ENCODE assay signal across 22 cellular contexts in genomic region chr18:9871244-9871746, GRCh38. TPM values are rescaled to one million over a fixed set of nuclear protein-coding genes. Genes with fewer than 3 reads are reported as not detected.
"Had no signal": no experiment of that assay in that cellular context is flagged by ENCODE, and none has a peak within 500 bp of the region (broad histone marks: within the 10 kb centered on the region; RNA-seq: fewer than 3 reads in every experiment).

No MANE protein-coding gene starts in this region.

- H3K9me3 Mint-ChIP-seq: natural killer cell treated with Interleukin-12 subunit alpha and Interleukin-12 subunit beta and Interleukin-15 and Interleukin-18, amount 100 ng/mL, for 72 hours had no signal

- H3K4me3 ChIP-seq: sigmoid colon, stomach, upper lobe of right lung had no signal

- H3K9me3 ChIP-seq: upper lobe of right lung had no signal

- H3K27ac Mint-ChIP-seq: activated naive CD4-positive, alpha-beta T cell treated with anti-CD3 and anti-CD28 coated beads, Interleukin-2, amount 50 U/mL, for 24 hours; activated T-cell treated with anti-CD3 and anti-CD28 coated beads, Interleukin-2, amount 50 U/mL, for 72 hours; mesothelial cell of epicardium; natural killer cell treated with Interleukin-12 subunit alpha and Interleukin-12 subunit beta and Interleukin-15 and Interleukin-18, amount 100 ng/mL, for 72 hours; stimulated activated effector memory CD8-positive, alpha-beta T cell treated with anti-CD3 and anti-CD28 coated beads, Interleukin-12 subunit alpha, Interleukin-12 subunit beta, amount 100 ng/mL, for 72 hours had no signal

- H3K4me3 Mint-ChIP-seq: activated naive CD4-positive, alpha-beta T cell treated with anti-CD3 and anti-CD28 coated beads, Interleukin-2, amount 50 U/mL, for 24 hours; activated T-cell treated with anti-CD3 and anti-CD28 coated beads, Interleukin-2, amount 50 U/mL, for 72 hours; mesothelial cell of epicardium; natural killer cell treated with Interleukin-12 subunit alpha and Interleukin-12 subunit beta and Interleukin-15 and Interleukin-18, amount 100 ng/mL, for 72 hours; stimulated activated effector memory CD8-positive, alpha-beta T cell treated with anti-CD3 and anti-CD28 coated beads, Interleukin-12 subunit alpha, Interleukin-12 subunit beta, amount 100 ng/mL, for 72 hours had no signal

- ATAC-seq: activated T-cell treated with anti-CD3 and anti-CD28 coated beads, Interleukin-2, amount 50 U/mL, for 72 hours; left cardiac atrium; natural killer cell treated with Interleukin-12 subunit alpha and Interleukin-12 subunit beta and Interleukin-15 and Interleukin-18, amount 100 ng/mL, for 72 hours; stimulated activated effector memory CD8-positive, alpha-beta T cell treated with anti-CD3 and anti-CD28 coated beads, Interleukin-12 subunit alpha, Interleukin-12 subunit beta, amount 100 ng/mL, for 72 hours; upper lobe of right lung had no signal

- DNase-seq: activated CD4-positive, alpha-beta T cell treated with anti-CD3 and anti-CD28 coated beads, Interleukin-2, amount 50 U/mL, for 4 hours; activated gamma-delta T cell; activated T-cell treated with anti-CD3 and anti-CD28 coated beads, Interleukin-2, amount 50 U/mL, for 72 hours; effector memory CD4-positive, alpha-beta T cell; foreskin fibroblast; glutamatergic neuron; hippocampal formation; left cardiac atrium; nucleus accumbens; posterior cingulate gyrus; sigmoid colon; stimulated activated CD4-positive, alpha-beta T cell treated with anti-CD3 and anti-CD28 coated beads, Interleukin-4, amount 100 ng/mL, for 24 hours; stomach; upper lobe of right lung; WERI-Rb-1 had no signal

- H3K36me3 ChIP-seq: sigmoid colon, stomach, upper lobe of right lung, WERI-Rb-1 had no signal

- H3K4me1 Mint-ChIP-seq: activated naive CD4-positive, alpha-beta T cell treated with anti-CD3 and anti-CD28 coated beads, Interleukin-2, amount 50 U/mL, for 24 hours had no signal

- H3K36me3 Mint-ChIP-seq: activated naive CD4-positive, alpha-beta T cell treated with anti-CD3 and anti-CD28 coated beads, Interleukin-2, amount 50 U/mL, for 24 hours; mesothelial cell of epicardium; natural killer cell treated with Interleukin-12 subunit alpha and Interleukin-12 subunit beta and Interleukin-15 and Interleukin-18, amount 100 ng/mL, for 72 hours; stimulated activated effector memory CD8-positive, alpha-beta T cell treated with anti-CD3 and anti-CD28 coated beads, Interleukin-12 subunit alpha, Interleukin-12 subunit beta, amount 100 ng/mL, for 72 hours had no signal

- H3K27ac ChIP-seq: sigmoid colon, upper lobe of right lung, WERI-Rb-1 had no signal

- H3K27me3 ChIP-seq: sigmoid colon, stomach, upper lobe of right lung had no signal

RNA-seq across cellular contexts. Expression of gene TXNDC2, which starts 14.5 kb away (rescaled TPM):
- total RNA-seq: activated CD8-positive, alpha-beta memory T cell treated with anti-CD3 and anti-CD28 coated beads for 36 hours; activated T-cell treated with anti-CD3 and anti-CD28 coated beads, Interleukin-2, amount 50 U/mL, for 72 hours; cerebellum; mesothelial cell of epicardium; natural killer cell treated with Interleukin-12 subunit alpha and Interleukin-12 subunit beta and Interleukin-15 and Interleukin-18, amount 100 ng/mL, for 72 hours; renal cortical epithelial cell; sigmoid colon had no signal
- polyA plus RNA-seq: stomach had no signal
